8 cellular contexts compared by ENCODE assay signal in genomic region chr7:636396-636795, GRCh38.
A peak's percentile ranks its signal among the peaks of the same experiment; 100 is the strongest.
DNase-seq lines count a peak whose midpoint lies in the region; ATAC-seq, FAIRE-seq and TF ChIP-seq lines count a peak whose summit lies in the region.

No MANE protein-coding gene starts in this region.

- H3K36me3 Mint-ChIP-seq in activated T-helper 1 cell treated with anti-CD3 and anti-CD28 coated beads, Interleukin-12 subunit alpha, Interleukin-12 subunit beta, Interleukin-2, Interleukin-4 antibody, amounts not matched to agents 30 ng/mL and 10 ng/mL and 1 ng/mL, durations not matched to agents 14 hours and 24 hours and 36 hours (ENCODE audit: low read depth) = peaks cover 2% of the 10 kb centered on the region

- WGBS in upper lobe of left lung, 2 donors = 83 to 100% methylated on average over 7 to 8 of the region's 17 CpGs

- peaks cover 10% of the 10 kb centered on the region for H3K4me1 Mint-ChIP-seq in activated T-helper 1 cell treated with anti-CD3 and anti-CD28 coated beads, Interleukin-12 subunit alpha, Interleukin-12 subunit beta, Interleukin-2, Interleukin-4 antibody, amounts not matched to agents 30 ng/mL and 10 ng/mL and 1 ng/mL, durations not matched to agents 14 hours and 24 hours and 36 hours (ENCODE audit: low read depth)

- H3K9ac ChIP-seq in kidney (ENCODE audit: low read length in 2 of 2) = no peak overlapping the region

- no peak overlapping the region for H3K27ac ChIP-seq in kidney (ENCODE audit: low read depth in 2 of 2, low read length in 2 of 2)
- peak overlapping the region in 1 of 4 donors; percentile 34 for H3K27ac ChIP-seq in upper lobe of left lung

- no peaks in the 10 kb centered on the region for H3K27me3 ChIP-seq in upper lobe of left lung

- FAIRE-seq in kidney (lab: Jason Lieb, UNC) = no peak

- intact Hi-C loops in activated T-helper 1 cell treated with anti-CD3 and anti-CD28 coated beads, Interleukin-12 subunit alpha, Interleukin-12 subunit beta, Interleukin-2, Interleukin-4 antibody, amounts not matched to agents 30 ng/mL and 10 ng/mL and 1 ng/mL, durations not matched to agents 14 hours and 24 hours and 36 hours (cut with micrococcal nuclease) = loop anchor here (2.0 kb wide), 1 partner anchor 304 kb away; no protein-coding TSS in a partner anchor
- intact Hi-C loops in kidney (cut with DNase I) = loop anchor here (10.0 kb wide), 1 partner anchor 312 kb away; no protein-coding TSS in a partner anchor

- no peaks in the 10 kb centered on the region for H3K27me3 Mint-ChIP-seq in activated T-helper 1 cell treated with anti-CD3 and anti-CD28 coated beads, Interleukin-12 subunit alpha, Interleukin-12 subunit beta, Interleukin-2, Interleukin-4 antibody, amounts not matched to agents 30 ng/mL and 10 ng/mL and 1 ng/mL, durations not matched to agents 14 hours and 24 hours and 36 hours (ENCODE audit: insufficient read depth)

- TF ChIP-seq POLR2A in upper lobe of left lung (IDR thresholded peaks at IDR 0.05) = no peak

- no peaks in the 10 kb centered on the region for H3K4me1 ChIP-seq in kidney (ENCODE audit: control insufficient read depth in 1 of 2, insufficient read depth in 1 of 2, low read depth in 1 of 2, low read length in 2 of 2)
- H3K4me1 ChIP-seq in upper lobe of left lung = no peaks in the 10 kb centered on the region

- no peak overlapping the region for H3K4me3 Mint-ChIP-seq in activated T-helper 1 cell treated with anti-CD3 and anti-CD28 coated beads, Interleukin-12 subunit alpha, Interleukin-12 subunit beta, Interleukin-2, Interleukin-4 antibody, amounts not matched to agents 30 ng/mL and 10 ng/mL and 1 ng/mL, durations not matched to agents 14 hours and 24 hours and 36 hours

- H3K36me3 ChIP-seq in kidney (ENCODE audit: control insufficient read depth in 1 of 2, insufficient read depth in 2 of 2, low read length in 2 of 2) (no peaks in the 10 kb centered on the region), upper lobe of left lung (no peaks in the 10 kb centered on the region)

- TF ChIP-seq CTCF in AG09319 (IDR thresholded peaks at IDR 0.05; ENCODE audit: low read depth, low read length) = peak; percentile 34
- peak; percentile 40 for TF ChIP-seq CTCF in kidney (IDR thresholded peaks at IDR 0.05; ENCODE audit: borderline replicate concordance, extremely low read depth, insufficient read depth)
- TF ChIP-seq CTCF in upper lobe of left lung (IDR thresholded peaks at IDR 0.05) = peak; percentile 23 to 57 (median 40)

- no peak overlapping the region for H3K27ac Mint-ChIP-seq in activated T-helper 1 cell treated with anti-CD3 and anti-CD28 coated beads, Interleukin-12 subunit alpha, Interleukin-12 subunit beta, Interleukin-2, Interleukin-4 antibody, amounts not matched to agents 30 ng/mL and 10 ng/mL and 1 ng/mL, durations not matched to agents 14 hours and 24 hours and 36 hours

- H3K4me3 ChIP-seq in kidney (ENCODE audit: low read length in 2 of 2) = no peak overlapping the region
- no peak overlapping the region for H3K4me3 ChIP-seq in upper lobe of left lung

- ATAC-seq in upper lobe of left lung (ENCODE audit: low FRiP score in 2 of 2) = peak; percentile 24 to 58

- no peaks in the 10 kb centered on the region for H3K9me3 Mint-ChIP-seq in activated T-helper 1 cell treated with anti-CD3 and anti-CD28 coated beads, Interleukin-12 subunit alpha, Interleukin-12 subunit beta, Interleukin-2, Interleukin-4 antibody, amounts not matched to agents 30 ng/mL and 10 ng/mL and 1 ng/mL, durations not matched to agents 14 hours and 24 hours and 36 hours

- in situ Hi-C loops in KBM-7 (cut with MboI; ENCODE audit: low pct_unique_long_range_greater_than_20kb, low sequenced_read_pairs) = no loop called here

- no peaks in the 10 kb centered on the region for H3K9me3 ChIP-seq in kidney (ENCODE audit: control insufficient read depth in 1 of 2, low read length in 2 of 2)
- no peaks in the 10 kb centered on the region for H3K9me3 ChIP-seq in upper lobe of left lung

- TF ChIP-seq EP300 in upper lobe of left lung (IDR thresholded peaks at IDR 0.05) = no peak

- DNase-seq in AG09319 (ENCODE audit: extremely low read depth, low read depth) = no peak
- peak; percentile 19 for DNase-seq in KBM-7
- DNase-seq in activated T-helper 1 cell treated with anti-CD3 and anti-CD28 coated beads, Interleukin-12 subunit alpha, Interleukin-12 subunit beta, Interleukin-2, Interleukin-4 antibody, amounts not matched to agents 30 ng/mL and 10 ng/mL and 1 ng/mL, durations not matched to agents 14 hours and 24 hours and 36 hours (ENCODE audit: low spot score) = peak; percentile 29
- DNase-seq in kidney = no peak
- DNase-seq in upper lobe of left lung = no peak
- DNase-seq in NCI-H1694 treated with DMSO at 0.1 percent for 48 hours (lab: John Stamatoyannopoulos, UW) = no peak
- no peak for DNase-seq in SK-N-DZ (ENCODE audit: low spot score)
- DNase-seq in NCI-H187 (lab: John Stamatoyannopoulos, UW) = no peak

Comparison
In these comparisons a context has a peak if more than half of its experiments do, and no peak if none do; other contexts are left out.
1. DNase-seq: peak in KBM-7 (single experiment) and activated T-helper 1 cell treated with anti-CD3 and anti-CD28 coated beads, Interleukin-12 subunit alpha, Interleukin-12 subunit beta, Interleukin-2, Interleukin-4 antibody, amounts not matched to agents 30 ng/mL and 10 ng/mL and 1 ng/mL, durations not matched to agents 14 hours and 24 hours and 36 hours (single experiment); none in AG09319 (single experiment), kidney (single experiment), upper lobe of left lung (0 of 2), NCI-H1694 treated with DMSO at 0.1 percent for 48 hours (single experiment), SK-N-DZ (single experiment) and NCI-H187 (0 of 2).
2. Peak in every context shown above with its lines, with median percentiles within 50 percentile points of each other: CTCF ChIP-seq.